21 cellular contexts compared by ENCODE assay signal in genomic region chr1:245960171-245960570, GRCh38.
A peak's percentile ranks its signal among the peaks of the same experiment; 100 is the strongest.
DNase-seq lines count a peak whose midpoint lies in the region; ATAC-seq, FAIRE-seq and TF ChIP-seq lines count a peak whose summit lies in the region.
"Had no signal": no experiment of that assay in that cellular context is flagged by ENCODE, and none has a peak within 500 bp of the region (broad histone marks: within the 10 kb centered on the region; RNA-seq: fewer than 3 reads in every experiment).

No MANE protein-coding gene starts in this region.

- H3K79me2 ChIP-seq in endothelial cell of umbilical vein (ENCODE audit: control insufficient read depth, insufficient read depth, low read length) = no peaks in the 10 kb centered on the region

- peak overlapping the region; percentile 46 to 77 for H2BK12ac ChIP-seq in mesenchymal stem cell (ENCODE audit: low read length in 2 of 2)

- H3K27ac ChIP-seq in endothelial cell of umbilical vein (ENCODE audit: insufficient read depth, low read depth, low read length) (no peak overlapping the region), mesenchymal stem cell (ENCODE audit: low read length, poor library complexity, severe bottlenecking) (no peak overlapping the region)
- H3K27ac ChIP-seq: 22Rv1; A549; BLaER1 treated with 17β-estradiol and CSF1 and Interleukin-3, amounts not matched to agents 10 nM and 100 nM; C4-2B had no signal

- no peak overlapping the region for H3K23ac ChIP-seq in mesenchymal stem cell (ENCODE audit: low read length in 2 of 2)

- H2BK15ac ChIP-seq in mesenchymal stem cell (ENCODE audit: low read depth, poor library complexity, severe bottlenecking) = no peak overlapping the region

- peak overlapping the region in 1 of 2 experiments; percentile 55 for H3K4ac ChIP-seq in mesenchymal stem cell (ENCODE audit: low read depth in 1 of 2, low read length in 2 of 2)

- intact Hi-C loops in endothelial cell of umbilical vein (cut with micrococcal nuclease) = no loop called here

- TF ChIP-seq POLR2A in endothelial cell of umbilical vein (IDR thresholded peaks at IDR 0.05; ENCODE audit: low read depth, low read length) = no peak

- H3K4me1 ChIP-seq in endothelial cell of umbilical vein (ENCODE audit: control insufficient read depth, extremely low read depth, insufficient read depth, low read length) (peaks cover 10% of the 10 kb centered on the region), mesenchymal stem cell (ENCODE audit: control insufficient read depth, insufficient read depth, low read depth, low read length) (no peaks in the 10 kb centered on the region)
- H3K4me1 ChIP-seq: A549, Caco-2 had no signal

- H3K4me3 ChIP-seq in endothelial cell of umbilical vein (replicated peaks in 1 of 3; ENCODE audit: insufficient read depth in 1 of 3, low read depth in 1 of 3, low read length in 3 of 3) = no peak overlapping the region
- no peak overlapping the region for H3K4me3 ChIP-seq in mesenchymal stem cell (ENCODE audit: insufficient read depth in 1 of 2, low read depth in 1 of 2, low read length in 2 of 2)
- H3K4me3 ChIP-seq: A549; BLaER1 treated with 17β-estradiol and CSF1 and Interleukin-3, amounts not matched to agents 10 nM and 100 nM had no signal

- POLR2A ChIA-PET in endothelial cell of umbilical vein (lab: Charles Lee) = no interaction called here

- no peak overlapping the region for H3K4me2 ChIP-seq in endothelial cell of umbilical vein (ENCODE audit: insufficient read depth, low read length)
- H3K4me2 ChIP-seq in mesenchymal stem cell (ENCODE audit: low read length, poor library complexity, severe bottlenecking) = no peak overlapping the region
- H3K4me2 ChIP-seq: A549; BLaER1 treated with 17β-estradiol and CSF1 and Interleukin-3, amounts not matched to agents 10 nM and 100 nM had no signal

- dilution Hi-C loops in endothelial cell of umbilical vein (cut with MboI; ENCODE audit: extremely low pct_ligation_motif_present, low sequenced_read_pairs) = no loop called here

- H3K9ac ChIP-seq in endothelial cell of umbilical vein (replicated peaks; ENCODE audit: extremely low read depth, insufficient read depth, low read length) (no peak overlapping the region), mesenchymal stem cell (ENCODE audit: low read length) (no peak overlapping the region)
- H3K9ac ChIP-seq: BLaER1 treated with 17β-estradiol and CSF1 and Interleukin-3, amounts not matched to agents 10 nM and 100 nM had no signal

- no peaks in the 10 kb centered on the region for H4K20me1 ChIP-seq in endothelial cell of umbilical vein (replicated peaks; ENCODE audit: control insufficient read depth, extremely low read depth, insufficient read depth, low read length)
- H4K20me1 ChIP-seq: BLaER1 treated with 17β-estradiol and CSF1 and Interleukin-3, amounts not matched to agents 10 nM and 100 nM had no signal

- peaks cover 4% of the 10 kb centered on the region for H3K79me1 ChIP-seq in mesenchymal stem cell (replicated peaks; ENCODE audit: low read length, poor library complexity, severe bottlenecking)

- CTCF ChIA-PET in endothelial cell of umbilical vein (lab: Charles Lee) = no interaction called here

- no peaks in the 10 kb centered on the region for H3K36me3 ChIP-seq in endothelial cell of umbilical vein (ENCODE audit: control insufficient read depth in 2 of 2, extremely low read depth in 1 of 2, insufficient read depth in 2 of 2, low read length in 2 of 2)
- H3K36me3 ChIP-seq in mesenchymal stem cell (ENCODE audit: control insufficient read depth in 1 of 2, insufficient read depth in 2 of 2, low read depth in 1 of 2, low read length in 2 of 2) = no peaks in the 10 kb centered on the region
- H3K36me3 ChIP-seq: BLaER1 treated with 17β-estradiol and CSF1 and Interleukin-3, amounts not matched to agents 10 nM and 100 nM had no signal

- DNase-seq in dermis blood vessel endothelial cell = peak; percentile 10
- DNase-seq in endothelial cell of umbilical vein (ENCODE audit: low read depth, low spot score) = peak; percentile 16
- no peak for DNase-seq in mesenchymal stem cell
- DNase-seq in NCI-H1436 treated with DMSO at 0.1 percent for 48 hours (lab: John Stamatoyannopoulos, UW) = no peak
- no peak for DNase-seq in frontal cortex (ENCODE audit: low spot score in 2 of 2)
- DNase-seq: AML-193; Caco-2; Calu3; CD4-positive, alpha-beta T cell; CD8-positive, alpha-beta T cell; DMS79 treated with DMSO at 0.1 percent for 48 hours; GF-D8 had no signal

- peak overlapping the region in 1 of 2 experiments; percentile 51 for H3K14ac ChIP-seq in mesenchymal stem cell (ENCODE audit: low read length in 2 of 2)

- H4K91ac ChIP-seq in mesenchymal stem cell (ENCODE audit: low read length) = no peak overlapping the region

- no peak for TF ChIP-seq CTCF in endothelial cell of umbilical vein (IDR thresholded peaks at IDR 0.05; ENCODE audit: extremely low read depth in 1 of 2, insufficient read depth in 1 of 2, low read depth in 1 of 2, low read length in 2 of 2)

- H3K9me3 ChIP-seq in endothelial cell of umbilical vein (replicated peaks; ENCODE audit: control insufficient read depth, insufficient read depth, low read length) = no peaks in the 10 kb centered on the region
- H3K9me3 ChIP-seq in mesenchymal stem cell (ENCODE audit: control insufficient read depth, low read length) = no peaks in the 10 kb centered on the region
- H3K9me3 ChIP-seq: A549, Caco-2 had no signal

- peak overlapping the region; percentile 36 for H4K8ac ChIP-seq in mesenchymal stem cell (ENCODE audit: low read length)

- no TSS peak for BruUV-seq in endothelial cell of umbilical vein (replicated peaks; lab: Mats Ljungman, UMichigan)

- H3K9me1 ChIP-seq in endothelial cell of umbilical vein (replicated peaks; ENCODE audit: control insufficient read depth, extremely low read depth, insufficient read depth, low read length) = no peaks in the 10 kb centered on the region

- H2BK120ac ChIP-seq in mesenchymal stem cell (ENCODE audit: low read depth, low read length) = no peak overlapping the region

- H3K27me3 ChIP-seq in endothelial cell of umbilical vein (ENCODE audit: control insufficient read depth in 2 of 2, insufficient read depth in 2 of 2, low read length in 2 of 2) (no peaks in the 10 kb centered on the region), mesenchymal stem cell (ENCODE audit: control insufficient read depth in 1 of 2, insufficient read depth in 1 of 2, low read length in 2 of 2) (no peaks in the 10 kb centered on the region)
- H3K27me3 ChIP-seq: BLaER1 treated with 17β-estradiol and CSF1 and Interleukin-3, amounts not matched to agents 10 nM and 100 nM had no signal

- H2AK5ac ChIP-seq in mesenchymal stem cell (ENCODE audit: low read length, severe bottlenecking) = no peak overlapping the region

- ATAC-seq in GM21360 (IDR thresholded peaks at IDR 0.05; ENCODE audit: unreplicated experiment) = no peak
- ATAC-seq: A549; CD8-positive, alpha-beta T cell had no signal

- no peak overlapping the region for H2AFZ ChIP-seq in endothelial cell of umbilical vein (ENCODE audit: low read depth, low read length)
- H2AFZ ChIP-seq in mesenchymal stem cell (ENCODE audit: low read depth, low read length) = no peak overlapping the region

- FAIRE-seq in endothelial cell of umbilical vein (lab: Jason Lieb, UNC) (no peak), frontal cortex (lab: Jason Lieb, UNC) (no peak)
- FAIRE-seq: A549, D721Med, G401.6, GM12891, GM19239 had no signal

- H3K18ac ChIP-seq in mesenchymal stem cell (ENCODE audit: low read depth in 1 of 2, low read length in 2 of 2) = no peak overlapping the region

- 88% methylated on average over 3 of the region's 4 CpGs for WGBS in mesenchymal stem cell

- no peak overlapping the region for H2BK5ac ChIP-seq in mesenchymal stem cell (ENCODE audit: low read depth, low read length, poor library complexity, severe bottlenecking)

TF ChIP-seq in endothelial cell of umbilical vein, 7 proteins besides CTCF, POLR2A, EP300 and RAD21:
- TF ChIP-seq MYC (IDR thresholded peaks at IDR 0.05; ENCODE audit: low read depth, low read length) (no peak), FOS (IDR thresholded peaks at IDR 0.05; ENCODE audit: borderline replicate concordance, insufficient read depth, low read length) (peak; percentile 6), EZH2 (IDR thresholded peaks at IDR 0.05; ENCODE audit: borderline replicate concordance, low read depth, low read length, severe bottlenecking) (no peak)

Comparison
In these comparisons a context has a peak if more than half of its experiments do, and no peak if none do; other contexts are left out.
1. DNase-seq: peak in dermis blood vessel endothelial cell (single experiment) and endothelial cell of umbilical vein (single experiment); none in mesenchymal stem cell (single experiment), NCI-H1436 treated with DMSO at 0.1 percent for 48 hours (single experiment) and frontal cortex (0 of 2).